In genomic region chr5:116045821-116046220, GRCh38 we compare ENCODE assay signal across 22 cellular contexts. TPM values are rescaled to one million over a fixed set of nuclear protein-coding genes. Genes with fewer than 3 reads are reported as not detected.
"Had no signal": no experiment of that assay in that cellular context is flagged by ENCODE, and none has a peak within 500 bp of the region (broad histone marks: within the 10 kb centered on the region; RNA-seq: fewer than 3 reads in every experiment).

No MANE protein-coding gene starts in this region.

- H3K27ac ChIP-seq: colonic mucosa, esophagus muscularis mucosa, right lobe of liver, thoracic aorta, vagina had no signal

- DNase-seq: activated CD8-positive, alpha-beta memory T cell treated with anti-CD3 and anti-CD28 coated beads for 24 hours; activated CD8-positive, alpha-beta memory T cell treated with anti-CD3 and anti-CD28 coated beads, Interleukin-2, amount 50 U/mL, for 4 hours; activated naive CD4-positive, alpha-beta T cell; activated T-cell treated with anti-CD3 and anti-CD28 coated beads, Interleukin-2, amount 50 U/mL, for 24 hours; colonic mucosa; head of caudate nucleus; hypothalamus; left cardiac atrium; naive B cell; occipital lobe; right lobe of liver; stimulated activated CD4-positive, alpha-beta T cell treated with anti-CD3 and anti-CD28 coated beads, Interleukin-15, amount 100 ng/mL, for 24 hours had no signal

- H3K36me3 ChIP-seq: colonic mucosa, esophagus muscularis mucosa, right lobe of liver, thoracic aorta, vagina had no signal

- H3K4me2 ChIP-seq: smooth muscle cell had no signal

- H3K4me1 ChIP-seq: colonic mucosa, esophagus muscularis mucosa, right lobe of liver, vagina had no signal

- H3K27me3 ChIP-seq: colonic mucosa, esophagus muscularis mucosa, right lobe of liver, vagina had no signal

- H3K4me3 ChIP-seq: colonic mucosa, esophagus muscularis mucosa, right lobe of liver, smooth muscle cell, thoracic aorta, vagina had no signal

RNA-seq across cellular contexts. Expression of gene ARL14EPL, which starts 13.5 kb away (rescaled TPM):
- total RNA-seq: activated T-helper 2 cell treated with anti-CD3 and anti-CD28 coated beads, Interferon-gamma antibody, Interleukin-2, Interleukin-4, amounts not matched to agents 10 μg/mL and 5 μg/mL and 100 μg/mL, durations not matched to agents 14 hours and 24 hours and 36 hours; bronchial epithelial cell; colonic mucosa; esophagus muscularis mucosa; frontal cortex; left cardiac atrium; liver; mononuclear cell; neural crest cell; occipital lobe; right lobe of liver; smooth muscle cell; vagina had no signal
- polyA plus RNA-seq: liver, smooth muscle cell had no signal
